1 cellular context compared by ENCODE assay signal in the genomic region with DNA sequence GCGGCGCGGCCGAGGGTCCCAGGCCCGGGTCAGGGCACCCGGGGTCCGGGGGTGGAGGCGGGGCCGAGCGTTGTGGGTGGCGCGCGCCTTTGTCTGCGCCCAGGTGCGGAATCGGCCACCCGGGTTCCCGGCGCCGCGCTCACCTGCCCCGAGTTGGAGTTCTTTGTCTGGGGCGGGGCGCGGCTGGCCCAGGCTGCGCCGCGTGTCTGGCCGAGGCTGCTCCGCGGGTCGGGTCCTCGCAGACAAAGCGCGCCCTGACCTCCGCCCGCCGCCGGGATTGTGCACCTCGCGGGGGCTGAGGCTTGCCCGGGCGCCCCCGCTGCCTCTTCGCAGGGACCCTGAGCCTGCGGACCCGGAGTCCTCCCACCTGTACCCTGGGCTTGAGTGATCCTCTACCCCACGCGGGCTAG.
TF ChIP-seq lines count a peak whose summit lies in the region.

No MANE protein-coding gene starts in this region.

TF ChIP-seq in HEK293, 187 proteins besides CTCF, POLR2A, EP300 and RAD21 (continued from another document):
- TF ChIP-seq ZNF785 (tag by site-specific recombination; IDR thresholded peaks at IDR 0.05) (no peak), EGR2 (tag by site-specific recombination; IDR thresholded peaks at IDR 0.05; ENCODE audit: low read depth) (peak; percentile 70), BCL11B (tag by site-specific recombination; IDR thresholded peaks at IDR 0.05; ENCODE audit: low read depth) (peak; percentile 51; the same call in 1 of the 2 replicates)
